36 cellular contexts compared by ENCODE assay signal in genomic region chr3:86766331-86766730, GRCh38.
A peak's percentile ranks its signal among the peaks of the same experiment; 100 is the strongest.
DNase-seq lines count a peak whose midpoint lies in the region; ATAC-seq, FAIRE-seq and TF ChIP-seq lines count a peak whose summit lies in the region.
"Had no signal": no experiment of that assay in that cellular context is flagged by ENCODE, and none has a peak within 500 bp of the region (broad histone marks: within the 10 kb centered on the region; RNA-seq: fewer than 3 reads in every experiment).

No MANE protein-coding gene starts in this region.

- no peak overlapping the region for H2BK5ac ChIP-seq in IMR-90 (ENCODE audit: low read depth, low read length, poor library complexity, severe bottlenecking)

- no peaks in the 10 kb centered on the region for H3K4me1 ChIP-seq in HepG2 (ENCODE audit: insufficient read depth, low read length)
- no peaks in the 10 kb centered on the region for H3K4me1 ChIP-seq in right lobe of liver
- H3K4me1 ChIP-seq in A549, result no peaks in the 10 kb centered on the region
- no peaks in the 10 kb centered on the region for H3K4me1 ChIP-seq in IMR-90 (ENCODE audit: control insufficient read depth, insufficient read depth, low read length)
- H3K4me1 ChIP-seq in mucosa of descending colon (ENCODE audit: low read depth), result no peaks in the 10 kb centered on the region
- H3K4me1 ChIP-seq: BE2C, Caco-2 had no signal

- no peak overlapping the region for H3K9ac ChIP-seq in HepG2 (ENCODE audit: insufficient read depth, low read depth, low read length)
- H3K9ac ChIP-seq in IMR-90 (ENCODE audit: low read depth, low read length), result no peak overlapping the region
- H3K9ac ChIP-seq: BLaER1; BLaER1 treated with 17β-estradiol and CSF1 and Interleukin-3, amounts not matched to agents 10 nM and 100 nM had no signal

- no peak overlapping the region for H4K5ac ChIP-seq in IMR-90 (ENCODE audit: low read depth, low read length)

- no peaks in the 10 kb centered on the region for H3K27me3 Mint-ChIP-seq in activated T-helper 1 cell treated with anti-CD3 and anti-CD28 coated beads, Interleukin-12 subunit alpha, Interleukin-12 subunit beta, Interleukin-2, Interleukin-4 antibody, amounts not matched to agents 30 ng/mL and 10 ng/mL and 1 ng/mL, durations not matched to agents 14 hours and 24 hours and 36 hours (ENCODE audit: insufficient read depth)
- H3K27me3 Mint-ChIP-seq: B cell; CD4-positive, alpha-beta memory T cell; CD4-positive, alpha-beta T cell; CD4-positive, CD25-positive, alpha-beta regulatory T cell; CD8-positive, alpha-beta memory T cell had no signal

- no peak overlapping the region for H4K91ac ChIP-seq in IMR-90 (ENCODE audit: insufficient read depth, low read depth, low read length)

- no peak overlapping the region for H3K56ac ChIP-seq in IMR-90 (ENCODE audit: extremely low read depth, insufficient read depth, low read length)

- dilution Hi-C loops in IMR-90 (cut with HindIII; ENCODE audit: low sequenced_read_pairs, unreplicated experiment), result no loop called here

- WGBS in HepG2 (ENCODE audit: low lambda C conversion rate), result 1% methylated on average over 2 of the region's 2 CpGs
- 64% methylated on average over 2 of the region's 2 CpGs for WGBS in right lobe of liver (ENCODE audit: insufficient coverage, low coverage, low lambda C conversion rate, missing lambda C conversion rate)
- WGBS in A549 (ENCODE audit: missing lambda C conversion rate), result 78% methylated on average over 2 of the region's 2 CpGs
- no CpG with 5 or more reads among the region's 2 CpGs for WGBS in IMR-90 (ENCODE audit: extremely low coverage in 2 of 2, insufficient read length in 1 of 2), 2 experiments

- intact Hi-C loops in HepG2 (cut with micrococcal nuclease; ENCODE audit: unreplicated experiment), result no loop called here
- intact Hi-C loops in right lobe of liver (cut with DNase I), result no loop called here
- intact Hi-C loops in IMR-90 (cut with micrococcal nuclease), result no loop called here
- intact Hi-C loops in mucosa of descending colon (cut with DNase I, micrococcal nuclease), result no loop called here
- intact Hi-C loops in activated T-helper 1 cell treated with anti-CD3 and anti-CD28 coated beads, Interleukin-12 subunit alpha, Interleukin-12 subunit beta, Interleukin-2, Interleukin-4 antibody, amounts not matched to agents 30 ng/mL and 10 ng/mL and 1 ng/mL, durations not matched to agents 14 hours and 24 hours and 36 hours (cut with micrococcal nuclease), result no loop called here

- in situ Hi-C loops in HepG2 (cut with HindIII; ENCODE audit: extremely low pct_ligation_motif_present, low pct_unique_long_range_greater_than_20kb), result no loop called here
- in situ Hi-C loops in IMR-90 (cut with MboI; ENCODE audit: low sequenced_read_pairs), result no loop called here

- no peaks in the 10 kb centered on the region for H3K79me1 ChIP-seq in IMR-90 (ENCODE audit: low read depth in 1 of 2, low read length in 2 of 2)

- H3K36me3 ChIP-seq in HepG2 (replicated peaks in 1 of 2; ENCODE audit: control insufficient read depth in 1 of 2, insufficient read depth in 2 of 2, low read length in 2 of 2) (no peaks in the 10 kb centered on the region), right lobe of liver (no peaks in the 10 kb centered on the region), IMR-90 (ENCODE audit: control insufficient read depth, insufficient read depth, low read length) (no peaks in the 10 kb centered on the region), mucosa of descending colon (ENCODE audit: low read depth) (no peaks in the 10 kb centered on the region)
- H3K36me3 ChIP-seq: BE2C; BLaER1; BLaER1 treated with 17β-estradiol and CSF1 and Interleukin-3, amounts not matched to agents 10 nM and 100 nM had no signal

- TF ChIP-seq CTCF in HepG2 (CRISPR knock-in tag; IDR thresholded peaks at IDR 0.05) (no peak), right lobe of liver (IDR thresholded peaks at IDR 0.05) (no peak), A549 (IDR thresholded peaks at IDR 0.05) (no peak), IMR-90 (conservative IDR thresholded peaks at IDR 0.05; ENCODE audit: low read depth, low read length) (no peak), mucosa of descending colon (IDR thresholded peaks at IDR 0.05) (no peak)

- no peak overlapping the region for H2AK5ac ChIP-seq in IMR-90 (ENCODE audit: low read depth, low read length)

- no peaks in the 10 kb centered on the region for H3K9me3 Mint-ChIP-seq in activated T-helper 1 cell treated with anti-CD3 and anti-CD28 coated beads, Interleukin-12 subunit alpha, Interleukin-12 subunit beta, Interleukin-2, Interleukin-4 antibody, amounts not matched to agents 30 ng/mL and 10 ng/mL and 1 ng/mL, durations not matched to agents 14 hours and 24 hours and 36 hours
- H3K9me3 Mint-ChIP-seq: CD4-positive, alpha-beta T cell; CD8-positive, alpha-beta T cell had no signal

- no peak for TF ChIP-seq RAD21 in HepG2 (CRISPR knock-in tag; IDR thresholded peaks at IDR 0.05)
- TF ChIP-seq RAD21 in A549 (conservative IDR thresholded peaks at IDR 0.05 in 1 of 2, IDR thresholded peaks at IDR 0.05 in 1 of 2), result no peak
- no peak for TF ChIP-seq RAD21 in IMR-90 (IDR thresholded peaks at IDR 0.05; ENCODE audit: low read length)

- H3K4me2 ChIP-seq in HepG2 (ENCODE audit: low read depth, low read length), result no peak overlapping the region
- H3K4me2 ChIP-seq in A549, result no peak overlapping the region
- no peak overlapping the region for H3K4me2 ChIP-seq in IMR-90 (ENCODE audit: low read depth, low read length)
- H3K4me2 ChIP-seq: BLaER1; BLaER1 treated with 17β-estradiol and CSF1 and Interleukin-3, amounts not matched to agents 10 nM and 100 nM had no signal

- no TSS peak for BruUV-seq in HepG2 (replicated peaks; lab: Mats Ljungman, UMichigan)
- no TSS peak for BruUV-seq in IMR-90 (replicated peaks; lab: Mats Ljungman, UMichigan)

- no peaks in the 10 kb centered on the region for H3K79me2 ChIP-seq in HepG2 (ENCODE audit: insufficient read depth, low read length)

- TF ChIP-seq EP300 in HepG2 (IDR thresholded peaks at IDR 0.05; ENCODE audit: low read depth in 2 of 2, low read length in 2 of 2) (no peak), HepG2 (CRISPR knock-in tag; IDR thresholded peaks at IDR 0.05; ENCODE audit: borderline replicate concordance) (no peak), A549 (IDR thresholded peaks at IDR 0.05) (no peak)

- H3K4me3 ChIP-seq in HepG2 (replicated peaks in 1 of 3; ENCODE audit: insufficient read depth in 1 of 3, low read depth in 2 of 3, low read length in 3 of 3), result no peak overlapping the region
- H3K4me3 ChIP-seq in right lobe of liver, result no peak overlapping the region
- no peak overlapping the region for H3K4me3 ChIP-seq in A549
- H3K4me3 ChIP-seq in IMR-90 (ENCODE audit: insufficient read depth, low read depth, low read length), result no peak overlapping the region
- peak overlapping the region; percentile 2 for H3K4me3 ChIP-seq in mucosa of descending colon
- H3K4me3 ChIP-seq: BLaER1; BLaER1 treated with 17β-estradiol and CSF1 and Interleukin-3, amounts not matched to agents 10 nM and 100 nM had no signal

- H3K9me3 ChIP-seq in HepG2 (ENCODE audit: low read length) (no peaks in the 10 kb centered on the region), right lobe of liver (no peaks in the 10 kb centered on the region), A549 (no peaks in the 10 kb centered on the region), IMR-90 (ENCODE audit: control insufficient read depth, insufficient read depth, low read length) (no peaks in the 10 kb centered on the region), mucosa of descending colon (no peaks in the 10 kb centered on the region)
- H3K9me3 ChIP-seq: BE2C; BLaER1; BLaER1 treated with 17β-estradiol and CSF1 and Interleukin-3, amounts not matched to agents 10 nM and 100 nM; Caco-2 had no signal

- H2AFZ ChIP-seq in HepG2 (ENCODE audit: low read length), result no peak overlapping the region
- H2AFZ ChIP-seq in IMR-90 (replicated peaks; ENCODE audit: low read length, poor library complexity), result no peak overlapping the region

- FAIRE-seq in HepG2 (lab: Jason Lieb, UNC), result no peak
- no peak for FAIRE-seq in A549 (lab: Jason Lieb, UNC)
- FAIRE-seq: A204.1, D721Med had no signal

- CTCF ChIA-PET in HepG2 (lab: Yijun Ruan, JAX; ENCODE audit: low intra/inter-chr PET ratio, low total read pairs), result no interaction called here
- CTCF ChIA-PET in A549 (lab: Yijun Ruan, JAX), result no interaction called here
- CTCF ChIA-PET in IMR-90 (lab: Yijun Ruan, JAX), result no interaction called here

- H4K8ac ChIP-seq in IMR-90 (ENCODE audit: low read depth in 2 of 2, low read length in 2 of 2), result no peak overlapping the region

- H3K14ac ChIP-seq in IMR-90 (replicated peaks; ENCODE audit: low read depth, low read length), result no peak overlapping the region

- H3K27me3 ChIP-seq in HepG2 (ENCODE audit: control insufficient read depth in 1 of 2, insufficient read depth in 2 of 2, low read length in 2 of 2) (no peaks in the 10 kb centered on the region), right lobe of liver (no peaks in the 10 kb centered on the region), IMR-90 (ENCODE audit: control insufficient read depth, insufficient read depth, low read length) (peaks cover 4% of the 10 kb centered on the region)
- H3K27me3 ChIP-seq: BLaER1; BLaER1 treated with 17β-estradiol and CSF1 and Interleukin-3, amounts not matched to agents 10 nM and 100 nM had no signal

- no peak overlapping the region for H2BK20ac ChIP-seq in IMR-90 (ENCODE audit: low read depth, low read length)

- H2AK9ac ChIP-seq in IMR-90 (replicated peaks; ENCODE audit: low read depth, low read length, poor library complexity), result no peak overlapping the region

- H3K27ac Mint-ChIP-seq in activated T-helper 1 cell treated with anti-CD3 and anti-CD28 coated beads, Interleukin-12 subunit alpha, Interleukin-12 subunit beta, Interleukin-2, Interleukin-4 antibody, amounts not matched to agents 30 ng/mL and 10 ng/mL and 1 ng/mL, durations not matched to agents 14 hours and 24 hours and 36 hours, result no peak overlapping the region
- H3K27ac Mint-ChIP-seq: B cell; CD14-positive monocyte; CD4-positive, alpha-beta memory T cell; CD4-positive, alpha-beta T cell; CD4-positive, CD25-positive, alpha-beta regulatory T cell; CD8-positive, alpha-beta memory T cell; CD8-positive, alpha-beta T cell had no signal

- H3K23ac ChIP-seq in IMR-90 (ENCODE audit: low read depth, low read length), result no peak overlapping the region

- H3K4me1 Mint-ChIP-seq in activated T-helper 1 cell treated with anti-CD3 and anti-CD28 coated beads, Interleukin-12 subunit alpha, Interleukin-12 subunit beta, Interleukin-2, Interleukin-4 antibody, amounts not matched to agents 30 ng/mL and 10 ng/mL and 1 ng/mL, durations not matched to agents 14 hours and 24 hours and 36 hours (ENCODE audit: low read depth), result no peaks in the 10 kb centered on the region
- H3K4me1 Mint-ChIP-seq: B cell; CD14-positive monocyte; CD4-positive, alpha-beta memory T cell; CD4-positive, CD25-positive, alpha-beta regulatory T cell; CD8-positive, alpha-beta memory T cell had no signal

- H3K4me3 Mint-ChIP-seq in activated T-helper 1 cell treated with anti-CD3 and anti-CD28 coated beads, Interleukin-12 subunit alpha, Interleukin-12 subunit beta, Interleukin-2, Interleukin-4 antibody, amounts not matched to agents 30 ng/mL and 10 ng/mL and 1 ng/mL, durations not matched to agents 14 hours and 24 hours and 36 hours, result no peak overlapping the region
- H3K4me3 Mint-ChIP-seq: B cell; CD14-positive monocyte; CD4-positive, alpha-beta memory T cell; CD4-positive, alpha-beta T cell; CD4-positive, CD25-positive, alpha-beta regulatory T cell; CD8-positive, alpha-beta memory T cell; CD8-positive, alpha-beta T cell had no signal

- no peaks in the 10 kb centered on the region for H4K20me1 ChIP-seq in HepG2 (ENCODE audit: insufficient read depth, low read length)
- no peaks in the 10 kb centered on the region for H4K20me1 ChIP-seq in IMR-90 (ENCODE audit: insufficient read depth, low read length)
- H4K20me1 ChIP-seq: BLaER1; BLaER1 treated with 17β-estradiol and CSF1 and Interleukin-3, amounts not matched to agents 10 nM and 100 nM had no signal

- no peak overlapping the region for H3K4ac ChIP-seq in IMR-90 (ENCODE audit: low read depth, low read length)

- no peaks in the 10 kb centered on the region for H3K36me3 Mint-ChIP-seq in activated T-helper 1 cell treated with anti-CD3 and anti-CD28 coated beads, Interleukin-12 subunit alpha, Interleukin-12 subunit beta, Interleukin-2, Interleukin-4 antibody, amounts not matched to agents 30 ng/mL and 10 ng/mL and 1 ng/mL, durations not matched to agents 14 hours and 24 hours and 36 hours (ENCODE audit: low read depth)
- H3K36me3 Mint-ChIP-seq: CD14-positive monocyte; CD4-positive, alpha-beta memory T cell; CD4-positive, CD25-positive, alpha-beta regulatory T cell; CD8-positive, alpha-beta memory T cell; CD8-positive, alpha-beta T cell had no signal

- no peak overlapping the region for H3K18ac ChIP-seq in IMR-90 (ENCODE audit: low read depth, low read length)

- DNase-seq in HepG2 (ENCODE audit: low spot score) (no peak), right lobe of liver (no peak), A549 (ENCODE audit: low read depth in 1 of 2, low spot score in 1 of 2) (no peak), IMR-90 (no peak), mucosa of descending colon (no peak), germinal center (ENCODE audit: low spot score) (no peak)
- no peak for DNase-seq in activated T-helper 1 cell treated with anti-CD3 and anti-CD28 coated beads, Interleukin-12 subunit alpha, Interleukin-12 subunit beta, Interleukin-2, Interleukin-4 antibody, amounts not matched to agents 30 ng/mL and 10 ng/mL and 1 ng/mL, durations not matched to agents 14 hours and 24 hours and 36 hours (ENCODE audit: low spot score)
- no peak for DNase-seq in activated effector memory CD4-positive, alpha-beta T cell treated with anti-CD3 and anti-CD28 coated beads, Interleukin-2, amount 50 U/mL, for 16 hours
- DNase-seq: 8988T; ACHN; AML-193; BE2C; C1 segment of cervical spinal cord; Caco-2; Calu3; CD4-positive, alpha-beta memory T cell; CD4-positive, alpha-beta T cell; CD4-positive, CD25-positive, alpha-beta regulatory T cell; CD8-positive, alpha-beta memory T cell; CD8-positive, alpha-beta T cell; COR-L47; DMS 273 treated with DMSO at 0.1 percent for 48 hours; DMS153; DMS53; DMS79; DMS79 treated with DMSO at 0.1 percent for 48 hours; DND-41; EL had no signal

- H3K9me1 ChIP-seq in IMR-90 (ENCODE audit: insufficient read depth, low read length), result no peaks in the 10 kb centered on the region

- no peak overlapping the region for H2BK15ac ChIP-seq in IMR-90 (ENCODE audit: low read depth, low read length)

- no peak for TF ChIP-seq POLR2A in HepG2 (IDR thresholded peaks at IDR 0.05; ENCODE audit: insufficient read depth in 1 of 2, low read depth in 2 of 2, low read length in 2 of 2)
- TF ChIP-seq POLR2A in right lobe of liver (IDR thresholded peaks at IDR 0.05), result no peak
- TF ChIP-seq POLR2A in A549 (IDR thresholded peaks at IDR 0.05; ENCODE audit: low read length), result no peak
- TF ChIP-seq POLR2A in IMR-90 (IDR thresholded peaks at IDR 0.05; ENCODE audit: low read depth, low read length), result no peak

- no peak overlapping the region for H2BK120ac ChIP-seq in IMR-90 (ENCODE audit: low read depth, low read length)

- H3K27ac ChIP-seq in HepG2 (ENCODE audit: extremely low read length, insufficient read depth, low read length) (no peak overlapping the region), right lobe of liver (no peak overlapping the region), A549 (no peak overlapping the region), IMR-90 (ENCODE audit: insufficient read depth, low read length) (no peak overlapping the region)
- H3K27ac ChIP-seq: 22Rv1; BLaER1; BLaER1 treated with 17β-estradiol and CSF1 and Interleukin-3, amounts not matched to agents 10 nM and 100 nM; C4-2B had no signal

- ATAC-seq in HepG2, result no peak
- ATAC-seq in right lobe of liver, result no peak
- no peak for ATAC-seq in A549
- no peak for ATAC-seq in IMR-90 (ENCODE audit: low read depth)
- no peak for ATAC-seq in mucosa of descending colon
- ATAC-seq: CD8-positive, alpha-beta T cell had no signal

- POLR2A ChIA-PET in HepG2 (lab: Yijun Ruan, JAX), result no interaction called here
- POLR2A ChIA-PET in A549 (lab: Yijun Ruan, JAX), result no interaction called here
- POLR2A ChIA-PET in IMR-90 (lab: Charles Lee; ENCODE audit: unreplicated experiment), result no interaction called here

Comparison
In these comparisons a context has a peak if more than half of its experiments do, and no peak if none do; other contexts are left out.
1. Of the 38 proteins assayed by ChIP-seq in both HepG2 and A549: peak only in HepG2: none; only in A549: none; in both: MAFK; in neither: 37.